1 cellular context compared by ENCODE assay signal in genomic region chr6:134453792-134454510, GRCh38.
TF ChIP-seq lines count a peak whose summit lies in the region.

No MANE protein-coding gene starts in this region.

TF ChIP-seq in IMR-90, 13 proteins besides CTCF, POLR2A, EP300 and RAD21:
- TF ChIP-seq BHLHE40 (IDR thresholded peaks at IDR 0.05; ENCODE audit: low read depth, low read length) (no peak), CHD1 (IDR thresholded peaks at IDR 0.05; ENCODE audit: low read depth, low read length) (no peak), CEBPB (IDR thresholded peaks at IDR 0.05; ENCODE audit: low read depth, low read length) (no peak), MAZ (IDR thresholded peaks at IDR 0.05; ENCODE audit: borderline replicate concordance, low read depth, low read length) (no peak), NFE2L2 (IDR thresholded peaks at IDR 0.05; ENCODE audit: low read depth, low read length) (no peak), RCOR1 (IDR thresholded peaks at IDR 0.05; ENCODE audit: insufficient replicate concordance, low read length) (no peak), MXI1 (IDR thresholded peaks at IDR 0.05; ENCODE audit: borderline replicate concordance, low read depth, low read length) (no peak), FOS (IDR thresholded peaks at IDR 0.05; ENCODE audit: low read depth, low read length) (no peak)
- TF ChIP-seq, protein P1, sequence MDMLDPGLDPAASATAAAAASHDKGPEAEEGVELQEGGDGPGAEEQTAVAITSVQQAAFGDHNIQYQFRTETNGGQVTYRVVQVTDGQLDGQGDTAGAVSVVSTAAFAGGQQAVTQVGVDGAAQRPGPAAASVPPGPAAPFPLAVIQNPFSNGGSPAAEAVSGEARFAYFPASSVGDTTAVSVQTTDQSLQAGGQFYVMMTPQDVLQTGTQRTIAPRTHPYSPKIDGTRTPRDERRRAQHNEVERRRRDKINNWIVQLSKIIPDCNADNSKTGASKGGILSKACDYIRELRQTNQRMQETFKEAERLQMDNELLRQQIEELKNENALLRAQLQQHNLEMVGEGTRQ (IDR thresholded peaks at IDR 0.05; ENCODE audit: low read depth, low read length) = no peak
